ENCODE assay signal across 1 cellular context in the genomic region with DNA sequence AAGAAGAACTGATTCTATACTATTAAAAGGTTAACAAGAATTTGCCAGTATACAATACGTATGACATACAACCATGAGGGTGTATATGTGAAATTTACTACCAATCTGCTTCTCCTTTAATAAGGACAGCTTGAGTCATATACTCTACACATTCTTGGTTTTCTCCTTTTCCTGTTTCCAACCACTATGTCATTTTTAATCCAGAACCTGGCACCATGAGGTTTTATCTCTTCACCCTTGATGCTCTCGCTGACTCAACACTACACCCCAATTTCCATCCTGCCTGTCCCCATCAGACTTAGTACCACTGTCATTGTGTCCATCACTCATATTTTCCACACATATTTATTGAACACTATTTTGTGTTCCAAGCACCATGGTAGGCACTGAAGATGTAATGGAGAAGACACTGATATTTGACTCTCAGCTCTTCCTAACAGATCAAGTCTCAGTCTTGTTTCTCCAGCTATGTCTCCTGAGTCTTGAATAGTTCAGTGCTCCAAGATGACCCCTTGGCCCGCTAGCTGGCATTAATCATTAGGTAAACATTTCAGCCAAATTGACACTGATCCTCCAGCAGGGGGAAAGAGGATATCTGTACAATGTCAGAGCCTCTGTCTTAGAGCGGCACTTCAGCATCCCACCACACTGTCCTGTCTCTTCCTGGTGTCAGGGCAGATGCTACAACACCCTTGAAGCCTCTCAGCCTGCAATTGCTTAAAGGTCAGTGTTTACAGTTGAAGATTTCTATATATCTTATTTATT.
TF ChIP-seq lines count a peak whose summit lies in the region.

No MANE protein-coding gene starts in this region.

TF ChIP-seq in GM12878, 131 proteins besides CTCF, POLR2A, EP300 and RAD21:
- TF ChIP-seq RAD51 (IDR thresholded peaks at IDR 0.05) (no peak), MYB (IDR thresholded peaks at IDR 0.05; ENCODE audit: borderline replicate concordance, low read depth, low read length) (no peak), RBBP5 (conservative IDR thresholded peaks at IDR 0.05) (no peak), SIN3A (IDR thresholded peaks at IDR 0.05; ENCODE audit: low read depth, low read length) (no peak), FOXK2 (IDR thresholded peaks at IDR 0.05) (no peak), STAT3 (IDR thresholded peaks at IDR 0.05; ENCODE audit: low read depth, low read length) (no peak), BMI1 (IDR thresholded peaks at IDR 0.05; ENCODE audit: borderline replicate concordance) (no peak), SP1 (IDR thresholded peaks at IDR 0.05; ENCODE audit: low read depth, low read length) (no peak), PKNOX1 (IDR thresholded peaks at IDR 0.05) (no peak), NFIC (IDR thresholded peaks at IDR 0.05; ENCODE audit: low read depth, low read length) (no peak), ETV6 (conservative IDR thresholded peaks at IDR 0.05 in 1 of 2, IDR thresholded peaks at IDR 0.05 in 1 of 2; ENCODE audit: borderline replicate concordance in 1 of 2, low read depth in 1 of 2) (no peak), CHD4 (IDR thresholded peaks at IDR 0.05) (no peak), POLR2AphosphoS2 (IDR thresholded peaks at IDR 0.05; ENCODE audit: low read depth, low read length) (no peak)
